37 cellular contexts compared by ENCODE assay signal in the genomic region with DNA sequence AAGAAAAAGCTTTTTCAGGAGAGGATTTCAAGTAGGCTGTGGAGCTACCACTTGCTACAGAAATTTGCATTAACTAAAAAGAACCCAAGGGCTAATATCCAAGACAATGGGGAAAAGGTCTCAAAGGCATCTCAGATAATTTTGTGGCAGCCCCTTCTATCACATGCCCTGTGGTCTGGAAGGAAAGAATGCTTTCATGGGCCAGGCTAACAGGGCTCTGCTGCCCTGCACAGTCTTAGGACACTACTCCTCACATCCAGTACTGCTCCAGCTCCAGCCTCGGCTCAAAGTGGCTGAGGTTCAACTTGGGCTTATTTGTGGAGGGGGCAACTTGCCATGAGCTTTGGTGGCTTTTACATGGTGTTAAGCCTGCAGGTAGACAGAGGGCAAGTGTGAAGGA.
"Had no signal": no experiment of that assay in that cellular context is flagged by ENCODE, and none has a peak within 500 bp of the region (broad histone marks: within the 10 kb centered on the region; RNA-seq: fewer than 3 reads in every experiment).

No MANE protein-coding gene starts in this region.

- H3K27ac ChIP-seq: ascending aorta, cardiac muscle cell, VCaP had no signal

- H3K4me1 Mint-ChIP-seq: activated CD4-positive, alpha-beta memory T cell treated with anti-CD3 and anti-CD28 coated beads, Interleukin-2, amount 10 ng/mL, durations not matched to agents 7 days and 5 days; activated CD4-positive, alpha-beta T cell treated with anti-CD3 and anti-CD28 coated beads for 36 hours; activated CD4-positive, alpha-beta T cell treated with anti-CD3 and anti-CD28 coated beads, Interleukin-2, amount 10 ng/mL, durations not matched to agents 7 days and 5 days; activated CD8-positive, alpha-beta memory T cell treated with anti-CD3 and anti-CD28 coated beads, Interleukin-2, amount 10 ng/mL, durations not matched to agents 7 days and 5 days; activated naive CD4-positive, alpha-beta T cell treated with anti-CD3 and anti-CD28 coated beads, Interleukin-2, amount 10 ng/mL, durations not matched to agents 7 days and 5 days; activated naive CD4-positive, alpha-beta T cell treated with anti-CD3 and anti-CD28 coated beads, Interleukin-2, amount 50 U/mL, for 24 hours; activated naive CD8-positive, alpha-beta T cell treated with anti-CD3 and anti-CD28 coated beads, Interleukin-2, amount 10 ng/mL, durations not matched to agents 7 days and 5 days; activated naive CD8-positive, alpha-beta T cell treated with anti-CD3 and anti-CD28 coated beads, Interleukin-2, amount 50 U/mL, for 24 hours; brain; central memory CD8-positive, alpha-beta T cell had no signal

- H3K27me3 Mint-ChIP-seq: activated CD4-positive, alpha-beta memory T cell treated with anti-CD3 and anti-CD28 coated beads, Interleukin-2, amount 10 ng/mL, durations not matched to agents 7 days and 5 days; activated CD4-positive, alpha-beta T cell treated with anti-CD3 and anti-CD28 coated beads for 36 hours; activated CD4-positive, alpha-beta T cell treated with anti-CD3 and anti-CD28 coated beads, Interleukin-2, amount 10 ng/mL, durations not matched to agents 7 days and 5 days; activated CD8-positive, alpha-beta memory T cell treated with anti-CD3 and anti-CD28 coated beads, Interleukin-2, amount 10 ng/mL, durations not matched to agents 7 days and 5 days; activated naive CD4-positive, alpha-beta T cell treated with anti-CD3 and anti-CD28 coated beads, Interleukin-2, amount 10 ng/mL, durations not matched to agents 7 days and 5 days; activated naive CD4-positive, alpha-beta T cell treated with anti-CD3 and anti-CD28 coated beads, Interleukin-2, amount 50 U/mL, for 24 hours; activated naive CD8-positive, alpha-beta T cell; activated naive CD8-positive, alpha-beta T cell treated with anti-CD3 and anti-CD28 coated beads, Interleukin-2, amount 10 ng/mL, durations not matched to agents 7 days and 5 days; activated naive CD8-positive, alpha-beta T cell treated with anti-CD3 and anti-CD28 coated beads, Interleukin-2, amount 50 U/mL, for 24 hours; activated T-cell treated with anti-CD3 and anti-CD28 coated beads, Interleukin-2, amount 50 U/mL, for 24 hours; brain; central memory CD8-positive, alpha-beta T cell had no signal

- H3K27me3 ChIP-seq: ascending aorta, cardiac muscle cell had no signal

- H3K27ac Mint-ChIP-seq: activated CD4-positive, alpha-beta memory T cell treated with anti-CD3 and anti-CD28 coated beads, Interleukin-2, amount 10 ng/mL, durations not matched to agents 7 days and 5 days; activated CD4-positive, alpha-beta T cell treated with anti-CD3 and anti-CD28 coated beads for 36 hours; activated CD4-positive, alpha-beta T cell treated with anti-CD3 and anti-CD28 coated beads, Interleukin-2, amount 10 ng/mL, durations not matched to agents 7 days and 5 days; activated CD8-positive, alpha-beta memory T cell treated with anti-CD3 and anti-CD28 coated beads, Interleukin-2, amount 10 ng/mL, durations not matched to agents 7 days and 5 days; activated CD8-positive, alpha-beta T cell treated with anti-CD3 and anti-CD28 coated beads, Interleukin-2, amount 10 ng/mL, durations not matched to agents 7 days and 5 days; activated naive CD4-positive, alpha-beta T cell treated with anti-CD3 and anti-CD28 coated beads, Interleukin-2, amount 10 ng/mL, durations not matched to agents 7 days and 5 days; activated naive CD4-positive, alpha-beta T cell treated with anti-CD3 and anti-CD28 coated beads, Interleukin-2, amount 50 U/mL, for 24 hours; activated naive CD8-positive, alpha-beta T cell; activated naive CD8-positive, alpha-beta T cell treated with anti-CD3 and anti-CD28 coated beads, Interleukin-2, amount 10 ng/mL, durations not matched to agents 7 days and 5 days; activated naive CD8-positive, alpha-beta T cell treated with anti-CD3 and anti-CD28 coated beads, Interleukin-2, amount 50 U/mL, for 24 hours; activated T-cell treated with anti-CD3 and anti-CD28 coated beads, Interleukin-2, amount 50 U/mL, for 24 hours; activated T-helper 2 cell treated with anti-CD3 and anti-CD28 coated beads, Interferon-gamma antibody, Interleukin-2, Interleukin-4, amounts not matched to agents 10 μg/mL and 5 μg/mL and 100 μg/mL, durations not matched to agents 14 hours and 24 hours and 36 hours; brain; T-helper 1 cell treated with Interleukin-12 subunit alpha and Interleukin-12 subunit beta and Interleukin-4 antibody, amounts not matched to agents 30 μg/mL and 1 μg/mL, for 36 hours; T-helper 2 cell treated with Interferon-gamma antibody and Interleukin-4, amounts not matched to agents 5 μg/mL and 100 μg/mL, for 36 hours had no signal

- H3K4me3 ChIP-seq: ascending aorta, cardiac muscle cell had no signal

- H3K4me3 Mint-ChIP-seq: activated CD4-positive, alpha-beta memory T cell treated with anti-CD3 and anti-CD28 coated beads, Interleukin-2, amount 10 ng/mL, durations not matched to agents 7 days and 5 days; activated CD4-positive, alpha-beta T cell treated with anti-CD3 and anti-CD28 coated beads for 36 hours; activated CD4-positive, alpha-beta T cell treated with anti-CD3 and anti-CD28 coated beads, Interleukin-2, amount 10 ng/mL, durations not matched to agents 7 days and 5 days; activated CD8-positive, alpha-beta memory T cell treated with anti-CD3 and anti-CD28 coated beads, Interleukin-2, amount 10 ng/mL, durations not matched to agents 7 days and 5 days; activated CD8-positive, alpha-beta T cell treated with anti-CD3 and anti-CD28 coated beads, Interleukin-2, amount 10 ng/mL, durations not matched to agents 7 days and 5 days; activated naive CD4-positive, alpha-beta T cell treated with anti-CD3 and anti-CD28 coated beads, Interleukin-2, amount 10 ng/mL, durations not matched to agents 7 days and 5 days; activated naive CD4-positive, alpha-beta T cell treated with anti-CD3 and anti-CD28 coated beads, Interleukin-2, amount 50 U/mL, for 24 hours; activated naive CD8-positive, alpha-beta T cell; activated naive CD8-positive, alpha-beta T cell treated with anti-CD3 and anti-CD28 coated beads, Interleukin-2, amount 10 ng/mL, durations not matched to agents 7 days and 5 days; activated naive CD8-positive, alpha-beta T cell treated with anti-CD3 and anti-CD28 coated beads, Interleukin-2, amount 50 U/mL, for 24 hours; activated T-cell treated with anti-CD3 and anti-CD28 coated beads, Interleukin-2, amount 50 U/mL, for 24 hours; brain; central memory CD8-positive, alpha-beta T cell; T-helper 1 cell treated with Interleukin-12 subunit alpha and Interleukin-12 subunit beta and Interleukin-4 antibody, amounts not matched to agents 30 μg/mL and 1 μg/mL, for 36 hours; T-helper 2 cell treated with Interferon-gamma antibody and Interleukin-4, amounts not matched to agents 5 μg/mL and 100 μg/mL, for 36 hours had no signal

- H3K9me3 Mint-ChIP-seq: activated CD4-positive, alpha-beta T cell treated with anti-CD3 and anti-CD28 coated beads, Interleukin-2, amount 10 ng/mL, durations not matched to agents 7 days and 5 days; brain; T-helper 1 cell treated with Interleukin-12 subunit alpha and Interleukin-12 subunit beta and Interleukin-4 antibody, amounts not matched to agents 30 μg/mL and 1 μg/mL, for 36 hours had no signal

- H3K36me3 ChIP-seq: ascending aorta, cardiac muscle cell had no signal

- DNase-seq: activated CD4-positive, alpha-beta memory T cell treated with anti-CD3 and anti-CD28 coated beads, Interleukin-2, amount 10 ng/mL, durations not matched to agents 7 days and 5 days; activated CD4-positive, alpha-beta T cell treated with anti-CD3 and anti-CD28 coated beads for 1 hour; activated CD4-positive, alpha-beta T cell treated with anti-CD3 and anti-CD28 coated beads for 36 hours; activated CD4-positive, alpha-beta T cell treated with anti-CD3 and anti-CD28 coated beads for 48 hours; activated CD4-positive, alpha-beta T cell treated with anti-CD3 and anti-CD28 coated beads, Interleukin-2, amount 10 ng/mL, durations not matched to agents 7 days and 5 days; activated CD4-positive, alpha-beta T cell treated with anti-CD3 and anti-CD28 coated beads, Interleukin-2, amount 50 U/mL, for 48 hours; activated CD4-positive, CD25-positive, alpha-beta regulatory T cell; activated CD8-positive, alpha-beta memory T cell treated with anti-CD3 and anti-CD28 coated beads for 24 hours; activated CD8-positive, alpha-beta memory T cell treated with anti-CD3 and anti-CD28 coated beads, Interleukin-2, amount 10 ng/mL, durations not matched to agents 7 days and 5 days; activated CD8-positive, alpha-beta memory T cell treated with anti-CD3 and anti-CD28 coated beads, Interleukin-2, amount 50 U/mL, for 48 hours; activated CD8-positive, alpha-beta T cell treated with anti-CD3 and anti-CD28 coated beads, Interleukin-2, amount 10 ng/mL, durations not matched to agents 7 days and 5 days; activated effector memory CD4-positive, alpha-beta T cell treated with Interleukin-2 at 50 U/mL for 16 hours; activated gamma-delta T cell; activated naive CD4-positive, alpha-beta T cell treated with anti-CD3 and anti-CD28 coated beads, Interleukin-2, amount 10 ng/mL, durations not matched to agents 7 days and 5 days; activated naive CD4-positive, alpha-beta T cell treated with Interleukin-2 at 50 U/mL for 16 hours; activated naive CD8-positive, alpha-beta T cell treated with anti-CD3 and anti-CD28 coated beads, Interleukin-2, amount 10 ng/mL, durations not matched to agents 7 days and 5 days; activated naive CD8-positive, alpha-beta T cell treated with anti-CD3 and anti-CD28 coated beads, Interleukin-2, amount 50 U/mL, for 24 hours; activated T-cell treated with anti-CD3 and anti-CD28 coated beads, Interleukin-2, amount 50 U/mL, for 24 hours; activated T-cell treated with anti-CD3 and anti-CD28 coated beads, Interleukin-2, amount 50 U/mL, for 48 hours; amygdala; anterior cingulate cortex; caudate nucleus; cerebellar nuclear complex; T-helper 1 cell; T-helper 2 cell; T-helper 9 cell had no signal

- ATAC-seq: activated CD4-positive, alpha-beta T cell treated with anti-CD3 and anti-CD28 coated beads for 36 hours; activated CD4-positive, CD25-positive, alpha-beta regulatory T cell treated with anti-CD3 and anti-CD28 coated beads, Interleukin-2, amount 50 U/mL, for 24 hours; activated CD8-positive, alpha-beta memory T cell treated with anti-CD3 and anti-CD28 coated beads, Interleukin-2, amount 10 ng/mL, durations not matched to agents 7 days and 5 days; activated CD8-positive, alpha-beta T cell treated with anti-CD3 and anti-CD28 coated beads, Interleukin-2, amount 10 ng/mL, durations not matched to agents 7 days and 5 days; activated naive CD8-positive, alpha-beta T cell treated with anti-CD3 and anti-CD28 coated beads, Interleukin-2, amount 50 U/mL, for 24 hours had no signal

- H3K4me1 ChIP-seq: ascending aorta had no signal

- H3K9me3 ChIP-seq: ascending aorta had no signal

- H3K36me3 Mint-ChIP-seq: activated CD8-positive, alpha-beta memory T cell treated with anti-CD3 and anti-CD28 coated beads, Interleukin-2, amount 10 ng/mL, durations not matched to agents 7 days and 5 days; activated naive CD4-positive, alpha-beta T cell treated with anti-CD3 and anti-CD28 coated beads, Interleukin-2, amount 10 ng/mL, durations not matched to agents 7 days and 5 days; activated naive CD4-positive, alpha-beta T cell treated with anti-CD3 and anti-CD28 coated beads, Interleukin-2, amount 50 U/mL, for 24 hours; activated naive CD8-positive, alpha-beta T cell; activated naive CD8-positive, alpha-beta T cell treated with anti-CD3 and anti-CD28 coated beads, Interleukin-2, amount 10 ng/mL, durations not matched to agents 7 days and 5 days; brain had no signal
